12 cellular contexts compared by ENCODE assay signal in the genomic region with DNA sequence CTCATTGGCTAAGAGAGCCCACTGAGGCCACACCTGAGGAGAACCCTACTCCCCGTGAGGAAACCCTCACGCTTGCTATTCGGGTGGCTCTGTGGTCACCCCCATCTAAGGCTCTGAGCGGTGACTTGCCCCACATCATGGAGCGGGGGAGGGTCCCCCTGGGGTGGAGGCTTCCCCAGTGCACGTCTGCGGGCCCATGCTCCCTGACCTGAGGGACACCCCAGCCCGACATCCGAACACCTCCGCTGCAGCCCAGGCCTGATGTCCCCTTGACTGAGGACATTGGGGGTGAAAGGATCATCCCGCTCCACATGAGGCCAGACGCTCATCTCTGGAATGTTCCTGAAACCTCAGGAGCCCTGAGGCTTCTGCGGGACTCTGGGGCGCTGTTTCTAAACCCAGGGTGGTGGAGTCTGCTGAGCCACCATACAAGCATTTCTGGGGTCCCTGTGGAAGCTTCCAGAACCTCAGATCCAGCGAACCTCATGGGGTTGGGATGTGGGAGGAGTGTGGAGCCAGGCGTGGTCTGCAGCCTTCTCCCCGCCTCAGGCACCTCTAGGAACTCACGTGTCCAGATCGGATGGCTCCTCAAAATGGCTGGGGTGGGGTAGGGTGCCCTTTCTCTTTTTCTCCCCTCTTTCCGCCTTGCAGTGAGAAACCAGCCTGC. TPM values are rescaled to one million over a fixed set of nuclear protein-coding genes. Genes with fewer than 3 reads are reported as not detected.
A peak's percentile ranks its signal among the peaks of the same experiment; 100 is the strongest.
DNase-seq lines count a peak whose midpoint lies in the region; ATAC-seq and TF ChIP-seq lines count a peak whose summit lies in the region.
"Had no signal": no experiment of that assay in that cellular context is flagged by ENCODE, and none has a peak within 500 bp of the region (broad histone marks: within the 10 kb centered on the region; RNA-seq: fewer than 3 reads in every experiment).

No MANE protein-coding gene starts in this region.

- WGBS in right lobe of liver (ENCODE audit: insufficient coverage, low coverage, low lambda C conversion rate, missing lambda C conversion rate) = 73% methylated on average over 3 of the region's 20 CpGs

- H3K27me3 ChIP-seq in right lobe of liver = no peaks in the 10 kb centered on the region

- H3K9me3 ChIP-seq in right lobe of liver = no peaks in the 10 kb centered on the region

- no peak overlapping the region for H3K4me3 Mint-ChIP-seq in activated CD4-positive, alpha-beta memory T cell treated with anti-CD3 and anti-CD28 coated beads for 36 hours
- H3K4me3 Mint-ChIP-seq in activated CD4-positive, alpha-beta memory T cell treated with anti-CD3 and anti-CD28 coated beads, Interleukin-2, amount 10 ng/mL, durations not matched to agents 7 days and 5 days = no peak overlapping the region
- no peak overlapping the region for H3K4me3 Mint-ChIP-seq in activated CD4-positive, alpha-beta T cell treated with anti-CD3 and anti-CD28 coated beads for 36 hours

- DNase-seq in activated CD4-positive, alpha-beta memory T cell treated with anti-CD3 and anti-CD28 coated beads for 36 hours = no peak
- no peak for DNase-seq in activated CD4-positive, alpha-beta memory T cell treated with anti-CD3 and anti-CD28 coated beads, Interleukin-2, amount 10 ng/mL, durations not matched to agents 7 days and 5 days
- DNase-seq in amniotic epithelial cell (ENCODE audit: low read depth) (peak; percentile 15), right lobe of liver (no peak), stromal cell of bone marrow (ENCODE audit: low read depth) (peak; percentile 33), occipital lobe (lab: John Stamatoyannopoulos, UW) (no peak)
- DNase-seq in activated CD4-positive, alpha-beta T cell treated with anti-CD3 and anti-CD28 coated beads for 36 hours = no peak
- DNase-seq: 8988T, NCI-H526 treated with DMSO at 0.1 percent for 48 hours, trophoblast cell had no signal

- H3K9me3 Mint-ChIP-seq in activated CD4-positive, alpha-beta memory T cell treated with anti-CD3 and anti-CD28 coated beads for 36 hours = no peaks in the 10 kb centered on the region
- no peaks in the 10 kb centered on the region for H3K9me3 Mint-ChIP-seq in activated CD4-positive, alpha-beta memory T cell treated with anti-CD3 and anti-CD28 coated beads, Interleukin-2, amount 10 ng/mL, durations not matched to agents 7 days and 5 days
- H3K9me3 Mint-ChIP-seq in activated CD4-positive, alpha-beta T cell treated with anti-CD3 and anti-CD28 coated beads for 36 hours (ENCODE audit: low read depth) = no peaks in the 10 kb centered on the region

- CTCF ChIA-PET in activated CD4-positive, alpha-beta memory T cell treated with anti-CD3 and anti-CD28 coated beads for 36 hours (lab: Charles Lee) = no interaction called here
- CTCF ChIA-PET in activated CD4-positive, alpha-beta memory T cell treated with anti-CD3 and anti-CD28 coated beads, Interleukin-2, amount 10 ng/mL, durations not matched to agents 7 days and 5 days (lab: Charles Lee) = no interaction called here
- CTCF ChIA-PET in activated CD4-positive, alpha-beta T cell treated with anti-CD3 and anti-CD28 coated beads for 36 hours (lab: Charles Lee) = no interaction called here

- peak overlapping the region in 2 of 3 donors; percentile 43 to 47 for H3K27ac ChIP-seq in right lobe of liver

- POLR2A ChIA-PET in activated CD4-positive, alpha-beta memory T cell treated with anti-CD3 and anti-CD28 coated beads for 36 hours (lab: Charles Lee) = no interaction called here
- POLR2A ChIA-PET in activated CD4-positive, alpha-beta memory T cell treated with anti-CD3 and anti-CD28 coated beads, Interleukin-2, amount 10 ng/mL, durations not matched to agents 7 days and 5 days (lab: Charles Lee) = interaction anchor here (2.8 kb wide), 1 partner anchor 98 kb away, joined by 8 read pairs; a partner anchor contains a TSS
- POLR2A ChIA-PET in activated CD4-positive, alpha-beta T cell treated with anti-CD3 and anti-CD28 coated beads for 36 hours (lab: Charles Lee) = no interaction called here

- peak overlapping the region; percentile 49 for H3K27ac Mint-ChIP-seq in activated CD4-positive, alpha-beta memory T cell treated with anti-CD3 and anti-CD28 coated beads for 36 hours
- H3K27ac Mint-ChIP-seq in activated CD4-positive, alpha-beta memory T cell treated with anti-CD3 and anti-CD28 coated beads, Interleukin-2, amount 10 ng/mL, durations not matched to agents 7 days and 5 days = no peak overlapping the region
- H3K27ac Mint-ChIP-seq in activated CD4-positive, alpha-beta T cell treated with anti-CD3 and anti-CD28 coated beads for 36 hours = no peak overlapping the region

- intact Hi-C loops in activated CD4-positive, alpha-beta memory T cell treated with anti-CD3 and anti-CD28 coated beads for 36 hours (cut with micrococcal nuclease) = no loop called here
- intact Hi-C loops in right lobe of liver (cut with DNase I) = no loop called here
- intact Hi-C loops in activated CD4-positive, alpha-beta T cell treated with anti-CD3 and anti-CD28 coated beads for 36 hours (cut with DNase I, micrococcal nuclease) = loop anchor here in 1 of 2 experiments (5.0 kb wide), 1 partner anchor 99 kb away; a partner anchor contains a TSS

- ATAC-seq in right lobe of liver = no peak
- no peak for ATAC-seq in activated CD4-positive, CD25-positive, alpha-beta regulatory T cell treated with anti-CD3 and anti-CD28 coated beads, Interleukin-2, amount 50 U/mL, for 24 hours
- no peak for ATAC-seq in activated CD4-positive, alpha-beta T cell treated with anti-CD3 and anti-CD28 coated beads for 36 hours

- H3K27me3 Mint-ChIP-seq in activated CD4-positive, alpha-beta memory T cell treated with anti-CD3 and anti-CD28 coated beads for 36 hours = no peaks in the 10 kb centered on the region
- H3K27me3 Mint-ChIP-seq in activated CD4-positive, alpha-beta memory T cell treated with anti-CD3 and anti-CD28 coated beads, Interleukin-2, amount 10 ng/mL, durations not matched to agents 7 days and 5 days = no peaks in the 10 kb centered on the region
- no peaks in the 10 kb centered on the region for H3K27me3 Mint-ChIP-seq in activated CD4-positive, alpha-beta T cell treated with anti-CD3 and anti-CD28 coated beads for 36 hours

- no peaks in the 10 kb centered on the region for H3K4me1 ChIP-seq in right lobe of liver

- H3K4me1 Mint-ChIP-seq in activated CD4-positive, alpha-beta memory T cell treated with anti-CD3 and anti-CD28 coated beads for 36 hours (ENCODE audit: low read depth) = peaks cover 15% of the 10 kb centered on the region
- peaks cover 40% of the 10 kb centered on the region for H3K4me1 Mint-ChIP-seq in activated CD4-positive, alpha-beta memory T cell treated with anti-CD3 and anti-CD28 coated beads, Interleukin-2, amount 10 ng/mL, durations not matched to agents 7 days and 5 days
- H3K4me1 Mint-ChIP-seq in activated CD4-positive, alpha-beta T cell treated with anti-CD3 and anti-CD28 coated beads for 36 hours = peaks cover 12% of the 10 kb centered on the region

- H3K36me3 Mint-ChIP-seq in activated CD4-positive, alpha-beta memory T cell treated with anti-CD3 and anti-CD28 coated beads for 36 hours = peaks cover 25% of the 10 kb centered on the region
- H3K36me3 Mint-ChIP-seq in activated CD4-positive, alpha-beta memory T cell treated with anti-CD3 and anti-CD28 coated beads, Interleukin-2, amount 10 ng/mL, durations not matched to agents 7 days and 5 days (ENCODE audit: low read depth) = peaks cover 57% of the 10 kb centered on the region
- peaks cover 27% of the 10 kb centered on the region for H3K36me3 Mint-ChIP-seq in activated CD4-positive, alpha-beta T cell treated with anti-CD3 and anti-CD28 coated beads for 36 hours (ENCODE audit: low read depth)

- no peak for TF ChIP-seq CTCF in right lobe of liver (IDR thresholded peaks at IDR 0.05)

- H3K36me3 ChIP-seq in right lobe of liver = peaks cover 0 to 35% (median 0%) of the 10 kb centered on the region in 4 donors

- H3K4me3 ChIP-seq in right lobe of liver = peak overlapping the region in 1 of 3 donors; percentile 4
- H3K4me3 ChIP-seq: lung had no signal

- no peak for TF ChIP-seq POLR2A in right lobe of liver (IDR thresholded peaks at IDR 0.05)

RNA-seq across cellular contexts. Expression of a gene that starts 19.9 kb away (rescaled TPM):
- 10 to 100 TPM; 18.8 to 19.1 TPM for total RNA-seq in activated CD4-positive, alpha-beta memory T cell treated with anti-CD3 and anti-CD28 coated beads for 36 hours
- total RNA-seq in activated CD4-positive, alpha-beta memory T cell treated with anti-CD3 and anti-CD28 coated beads, Interleukin-2, amount 10 ng/mL, durations not matched to agents 7 days and 5 days = 10 to 100 TPM; 15.7 to 17.3 TPM
- total RNA-seq in right lobe of liver (10 to 100 TPM; 19.1 to 24.1 (median 21.7) TPM), occipital lobe (11.5 TPM)
- 10 to 100 TPM in 1 of 2 experiments, 1 to 10 TPM in 1; 8.7 to 15.3 TPM for total RNA-seq in activated CD4-positive, alpha-beta T cell treated with anti-CD3 and anti-CD28 coated beads for 36 hours

RNA-seq across cellular contexts. Expression of a gene that starts 32.1 kb away (rescaled TPM):
- total RNA-seq in activated CD4-positive, alpha-beta memory T cell treated with anti-CD3 and anti-CD28 coated beads for 36 hours = 1 to 10 TPM; 1.4 to 1.7 TPM
- total RNA-seq in activated CD4-positive, alpha-beta memory T cell treated with anti-CD3 and anti-CD28 coated beads, Interleukin-2, amount 10 ng/mL, durations not matched to agents 7 days and 5 days = 1 to 10 TPM; 1.1 to 1.8 TPM
- total RNA-seq in right lobe of liver = 1 to 10 TPM in 5 of 6 experiments, under 1 TPM in 1; 0.58 to 2.7 (median 1.4) TPM
- 0.94 TPM for total RNA-seq in occipital lobe
- total RNA-seq in activated CD4-positive, alpha-beta T cell treated with anti-CD3 and anti-CD28 coated beads for 36 hours = 1 to 10 TPM; 2.7 to 3.6 TPM

RNA-seq across cellular contexts. Expression of a gene that starts 55.3 kb away (rescaled TPM):
- total RNA-seq in activated CD4-positive, alpha-beta memory T cell treated with anti-CD3 and anti-CD28 coated beads for 36 hours = 10 to 100 TPM; 75.0 to 78.3 TPM
- total RNA-seq in activated CD4-positive, alpha-beta memory T cell treated with anti-CD3 and anti-CD28 coated beads, Interleukin-2, amount 10 ng/mL, durations not matched to agents 7 days and 5 days = 10 to 100 TPM; 39.3 to 40.2 TPM
- total RNA-seq in right lobe of liver (10 to 100 TPM; 13.7 to 20.5 (median 17.5) TPM), occipital lobe (22.3 TPM)
- 10 to 100 TPM; 82.3 to 96.8 TPM for total RNA-seq in activated CD4-positive, alpha-beta T cell treated with anti-CD3 and anti-CD28 coated beads for 36 hours

Comparison
In these comparisons a context has a peak if more than half of its experiments do, and no peak if none do; other contexts are left out.
1. DNase-seq: peak in amniotic epithelial cell (single experiment) and stromal cell of bone marrow (single experiment); none in activated CD4-positive, alpha-beta memory T cell treated with anti-CD3 and anti-CD28 coated beads for 36 hours (single experiment), activated CD4-positive, alpha-beta memory T cell treated with anti-CD3 and anti-CD28 coated beads, Interleukin-2, amount 10 ng/mL, durations not matched to agents 7 days and 5 days (single experiment), right lobe of liver (0 of 3), occipital lobe (single experiment) and activated CD4-positive, alpha-beta T cell treated with anti-CD3 and anti-CD28 coated beads for 36 hours (single experiment).